12 cellular contexts compared by ENCODE assay signal in the genomic region with DNA sequence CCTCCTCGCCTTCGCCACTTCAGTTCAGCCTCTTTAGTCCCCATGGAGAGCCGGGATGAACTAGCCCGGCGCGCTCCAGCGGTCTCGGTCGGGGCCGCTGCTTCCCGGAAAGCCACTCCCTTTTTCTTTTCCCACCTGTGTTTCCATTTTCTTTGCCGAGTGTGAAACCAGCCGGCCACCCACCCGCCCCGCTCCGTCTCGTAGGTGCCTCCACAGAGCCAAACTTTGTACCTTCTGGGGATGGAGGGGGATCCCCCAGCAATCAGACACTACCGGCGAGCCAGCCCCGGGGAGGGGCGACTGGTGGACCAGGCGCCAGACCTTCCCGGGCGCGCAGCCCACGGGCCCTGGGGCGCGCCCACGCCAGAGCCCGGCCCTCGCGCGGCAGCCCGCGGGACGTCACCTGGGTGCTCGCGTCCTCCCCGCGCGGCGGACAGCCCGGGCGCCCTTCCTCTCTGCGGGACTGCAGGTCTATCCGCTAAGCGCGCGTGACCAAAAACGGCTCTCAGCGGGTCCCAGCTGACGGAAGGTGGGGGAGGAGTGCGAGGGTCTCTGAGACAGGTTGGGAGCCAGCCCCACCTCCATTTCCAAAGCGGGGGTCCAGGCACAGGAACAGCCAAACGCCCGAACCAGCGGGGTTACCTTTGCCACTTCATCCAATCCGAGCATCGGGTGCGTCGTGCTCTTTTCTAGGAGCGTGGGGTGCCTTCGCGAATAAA. TPM values are rescaled to one million over a fixed set of nuclear protein-coding genes. Genes with fewer than 3 reads are reported as not detected.
A peak's percentile ranks its signal among the peaks of the same experiment; 100 is the strongest.
DNase-seq lines count a peak whose midpoint lies in the region; ATAC-seq, FAIRE-seq and TF ChIP-seq lines count a peak whose summit lies in the region.
"Had no signal": no experiment of that assay in that cellular context is flagged by ENCODE, and none has a peak within 500 bp of the region (broad histone marks: within the 10 kb centered on the region; RNA-seq: fewer than 3 reads in every experiment).

A gene with protein sequence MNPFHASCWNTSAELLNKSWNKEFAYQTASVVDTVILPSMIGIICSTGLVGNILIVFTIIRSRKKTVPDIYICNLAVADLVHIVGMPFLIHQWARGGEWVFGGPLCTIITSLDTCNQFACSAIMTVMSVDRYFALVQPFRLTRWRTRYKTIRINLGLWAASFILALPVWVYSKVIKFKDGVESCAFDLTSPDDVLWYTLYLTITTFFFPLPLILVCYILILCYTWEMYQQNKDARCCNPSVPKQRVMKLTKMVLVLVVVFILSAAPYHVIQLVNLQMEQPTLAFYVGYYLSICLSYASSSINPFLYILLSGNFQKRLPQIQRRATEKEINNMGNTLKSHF (minus strand): TSS at position 691 of the 719 bp plus-strand sequence. CDS start 38,076 bp downstream, outside the sequence.

- peaks cover 34% of the 10 kb centered on the region for H3K27me3 Mint-ChIP-seq in activated naive CD8-positive, alpha-beta T cell treated with anti-CD3 and anti-CD28 coated beads, Interleukin-2, amount 50 U/mL, for 24 hours

- no peak for TF ChIP-seq POLR2A in H54 (IDR thresholded peaks at IDR 0.05; ENCODE audit: low read depth, low read length)

- DNase-seq in ELF-1 (ENCODE audit: low read depth, low spot score) = peak; percentile 41
- no peak for DNase-seq in activated naive CD8-positive, alpha-beta T cell treated with anti-CD3 and anti-CD28 coated beads, Interleukin-2, amount 50 U/mL, for 24 hours
- peak; percentile 56 for DNase-seq in retina
- no peak for DNase-seq in H54 (ENCODE audit: insufficient read length, low spot score)
- no peak for DNase-seq in NCI-H82 treated with DMSO at 0.1 percent for 48 hours (lab: John Stamatoyannopoulos, UW; ENCODE audit: unreplicated experiment)
- no peak for DNase-seq in G401 (ENCODE audit: low spot score)
- DNase-seq: activated CD4-positive, alpha-beta T cell treated with anti-CD3 and anti-CD28 coated beads, Interleukin-2, amount 10 ng/mL, durations not matched to agents 24 days and 14 days; naive B cell; Right ventricle myocardium superior had no signal

- no peak within 1 kb of the TSS for H3K27ac Mint-ChIP-seq in activated naive CD8-positive, alpha-beta T cell treated with anti-CD3 and anti-CD28 coated beads, Interleukin-2, amount 50 U/mL, for 24 hours
- H3K27ac Mint-ChIP-seq: activated CD4-positive, alpha-beta T cell treated with anti-CD3 and anti-CD28 coated beads, Interleukin-2, amount 10 ng/mL, durations not matched to agents 24 days and 14 days had no signal

- no peaks in the 10 kb centered on the region for H3K36me3 Mint-ChIP-seq in activated naive CD8-positive, alpha-beta T cell treated with anti-CD3 and anti-CD28 coated beads, Interleukin-2, amount 50 U/mL, for 24 hours (ENCODE audit: low read depth)
- H3K36me3 Mint-ChIP-seq: naive B cell had no signal

- no peak for ATAC-seq in activated naive CD8-positive, alpha-beta T cell treated with anti-CD3 and anti-CD28 coated beads, Interleukin-2, amount 50 U/mL, for 24 hours
- no peak for ATAC-seq in GM19023 (IDR thresholded peaks at IDR 0.05; ENCODE audit: unreplicated experiment)

- H3K4me3 Mint-ChIP-seq in activated naive CD8-positive, alpha-beta T cell treated with anti-CD3 and anti-CD28 coated beads, Interleukin-2, amount 50 U/mL, for 24 hours = peak within 1 kb of the TSS; percentile 6
- H3K4me3 Mint-ChIP-seq: activated CD4-positive, alpha-beta T cell treated with anti-CD3 and anti-CD28 coated beads, Interleukin-2, amount 10 ng/mL, durations not matched to agents 24 days and 14 days had no signal

- peak within 1 kb of the TSS; percentile 38 for H3K4me3 ChIP-seq in iPS-11a (ENCODE audit: low read depth, low read length)

- in situ Hi-C loops in G401 (cut with HindIII; ENCODE audit: low sequenced_read_pairs) = no loop called here

- no peaks in the 10 kb centered on the region for H3K9me3 Mint-ChIP-seq in activated naive CD8-positive, alpha-beta T cell treated with anti-CD3 and anti-CD28 coated beads, Interleukin-2, amount 50 U/mL, for 24 hours
- H3K9me3 Mint-ChIP-seq: activated CD4-positive, alpha-beta T cell treated with anti-CD3 and anti-CD28 coated beads, Interleukin-2, amount 10 ng/mL, durations not matched to agents 24 days and 14 days had no signal

- H3K4me1 Mint-ChIP-seq in activated naive CD8-positive, alpha-beta T cell treated with anti-CD3 and anti-CD28 coated beads, Interleukin-2, amount 50 U/mL, for 24 hours = no peaks in the 10 kb centered on the region
- H3K4me1 Mint-ChIP-seq: activated CD4-positive, alpha-beta T cell treated with anti-CD3 and anti-CD28 coated beads, Interleukin-2, amount 10 ng/mL, durations not matched to agents 24 days and 14 days; naive B cell had no signal

- no peak for FAIRE-seq in H54 (lab: Jason Lieb, UNC)

RNA-seq across cellular contexts. Expression of the gene that starts here (rescaled TPM):
- total RNA-seq in G401 (2014; rRNA removed; shearing (Covaris generic)) = not detected in 2 replicates
- total RNA-seq: activated CD4-positive, alpha-beta T cell treated with anti-CD3 and anti-CD28 coated beads, Interleukin-2, amount 10 ng/mL, durations not matched to agents 24 days and 14 days; H4; Right ventricle myocardium superior had no signal

Comparison
In these comparisons a context has a peak if more than half of its experiments do, and no peak if none do; other contexts are left out.
1. DNase-seq: peak in ELF-1 (single experiment) and retina (single experiment); none in activated naive CD8-positive, alpha-beta T cell treated with anti-CD3 and anti-CD28 coated beads, Interleukin-2, amount 50 U/mL, for 24 hours (single experiment), H54 (single experiment), NCI-H82 treated with DMSO at 0.1 percent for 48 hours (single experiment) and G401 (single experiment).